In the genomic region with DNA sequence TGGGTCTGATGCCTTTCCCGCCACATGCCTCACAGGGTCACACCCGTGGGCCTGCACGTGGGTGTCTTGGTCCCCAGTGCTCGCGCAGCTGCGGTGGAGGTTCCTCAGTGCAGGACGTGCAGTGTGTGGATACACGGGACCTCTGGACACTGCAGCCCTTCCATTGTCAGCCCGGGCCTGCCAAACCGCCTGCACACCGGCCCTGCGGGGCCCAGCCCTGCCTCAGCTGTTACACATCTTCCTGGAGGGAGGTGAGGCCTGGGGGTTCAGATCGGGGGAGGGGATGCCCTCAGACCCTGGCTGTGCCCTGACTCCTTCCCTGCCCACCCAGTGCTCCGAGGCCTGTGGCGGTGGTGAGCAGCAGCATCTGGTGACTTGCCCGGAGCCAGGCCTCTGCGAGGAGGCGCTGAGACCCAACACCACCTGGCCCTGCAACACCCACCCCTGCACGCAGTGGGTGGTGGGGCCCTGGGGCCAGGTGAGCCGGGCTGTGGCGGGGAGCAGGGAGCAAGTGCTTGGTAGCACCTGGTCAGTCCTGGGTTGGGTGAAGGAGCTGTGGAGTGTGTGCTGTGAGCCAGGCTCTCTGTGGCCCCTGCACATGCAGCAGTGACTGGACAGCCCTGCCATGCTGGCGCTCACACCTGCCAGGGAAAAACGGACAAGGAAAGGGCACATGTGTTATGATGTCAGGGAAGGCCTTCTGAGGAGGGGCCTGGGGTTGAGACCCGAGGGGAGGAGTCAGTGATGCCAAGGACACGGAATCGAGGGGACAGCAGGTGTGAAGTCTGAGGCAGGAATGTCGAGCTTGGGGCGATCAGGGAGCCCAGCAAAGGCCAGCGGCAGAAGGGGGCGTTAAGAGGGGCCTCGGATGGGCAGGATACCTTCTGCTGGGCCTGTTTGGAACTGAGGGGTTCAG, we compare ENCODE assay signal across 19 cellular contexts.
DNase-seq lines count a peak whose midpoint lies in the region; ATAC-seq and TF ChIP-seq lines count a peak whose summit lies in the region.
"Had no signal": no experiment of that assay in that cellular context is flagged by ENCODE, and none has a peak within 500 bp of the region (broad histone marks: within the 10 kb centered on the region; RNA-seq: fewer than 3 reads in every experiment).

No MANE protein-coding gene starts in this region.

- peak overlapping the region; percentile 71 for H3K27ac Mint-ChIP-seq in central memory CD8-positive, alpha-beta T cell (ENCODE audit: low read depth)
- peak overlapping the region; percentile 4 for H3K27ac Mint-ChIP-seq in neural progenitor cell

- no peaks in the 10 kb centered on the region for H3K36me3 ChIP-seq in BLaER1 treated with 17β-estradiol and CSF1 and Interleukin-3, amounts not matched to agents 10 nM and 100 nM
- H3K36me3 ChIP-seq in neural progenitor cell: no peaks in the 10 kb centered on the region
- H3K36me3 ChIP-seq: adrenal gland had no signal

- DNase-seq in NCI-H1417 (lab: John Stamatoyannopoulos, UW): peak in 2 of 3 experiments; percentile 49 to 71
- no peak for DNase-seq in NCI-H1417 treated with DMSO at 0.1 percent for 48 hours (lab: John Stamatoyannopoulos, UW)
- DNase-seq in central memory CD8-positive, alpha-beta T cell (ENCODE audit: low spot score in 2 of 2): no peak
- no peak for DNase-seq in neural progenitor cell (ENCODE audit: low spot score)
- no peak for DNase-seq in NCI-H1694 (lab: John Stamatoyannopoulos, UW)
- DNase-seq in NCI-H82 treated with DMSO at 0.1 percent for 48 hours (lab: John Stamatoyannopoulos, UW; ENCODE audit: unreplicated experiment): no peak
- DNase-seq: activated CD4-positive, CD25-positive, alpha-beta regulatory T cell treated with anti-CD3 and anti-CD28 coated beads, Interleukin-2, amount 50 U/mL, for 72 hours; CD4-positive, CD25-positive, alpha-beta regulatory T cell; central memory CD4-positive, alpha-beta T cell; foreskin melanocyte; naive B cell; NCI-H187 treated with DMSO at 0.1 percent for 48 hours; NCI-H524; PC-9; retina had no signal

- H3F3A ChIP-seq in neural progenitor cell (ENCODE audit: low read depth): no peaks in the 10 kb centered on the region

- peak overlapping the region in 9 of 11 experiments; percentile 78 to 97 (median 89); a peak in 19 of 22 replicates for H3K4me2 ChIP-seq in BLaER1 treated with 17β-estradiol and CSF1 and Interleukin-3, amounts not matched to agents 10 nM and 100 nM
- no peak overlapping the region for H3K4me2 ChIP-seq in neural progenitor cell
- H3K4me2 ChIP-seq: PC-9 had no signal

- peaks cover 4 to 22% (median 14%) of the 10 kb centered on the region in 11 experiments; a peak in 13 of 22 replicates for H4K20me1 ChIP-seq in BLaER1 treated with 17β-estradiol and CSF1 and Interleukin-3, amounts not matched to agents 10 nM and 100 nM
- no peaks in the 10 kb centered on the region for H4K20me1 ChIP-seq in neural progenitor cell (ENCODE audit: low read depth)

- no peaks in the 10 kb centered on the region for H3K9me3 Mint-ChIP-seq in central memory CD8-positive, alpha-beta T cell
- H3K9me3 Mint-ChIP-seq in neural progenitor cell: no peaks in the 10 kb centered on the region
- H3K9me3 Mint-ChIP-seq: naive B cell had no signal

- no peak for TF ChIP-seq CTCF in neural progenitor cell (IDR thresholded peaks at IDR 0.05)

- peaks cover 39 to 94% (median 86%) of the 10 kb centered on the region in 10 experiments for H3K4me1 ChIP-seq in BLaER1 treated with 17β-estradiol and CSF1 and Interleukin-3, amounts not matched to agents 10 nM and 100 nM
- H3K4me1 ChIP-seq in neural progenitor cell: peaks cover 9% of the 10 kb centered on the region

- H2AFZ ChIP-seq in neural progenitor cell (replicated peaks): no peak overlapping the region
- H2AFZ ChIP-seq: PC-9 had no signal

- ATAC-seq in central memory CD8-positive, alpha-beta T cell (replicated peaks; ENCODE audit: extremely low read depth, poor library complexity, severe bottlenecking): no peak
- ATAC-seq in GM21447 (IDR thresholded peaks at IDR 0.05; ENCODE audit: unreplicated experiment): no peak
- ATAC-seq: GM12878 had no signal

- no peak overlapping the region for H3K4me3 Mint-ChIP-seq in central memory CD8-positive, alpha-beta T cell
- H3K4me3 Mint-ChIP-seq in neural progenitor cell: no peak overlapping the region

- peaks cover 7% of the 10 kb centered on the region for H3K27me3 Mint-ChIP-seq in central memory CD8-positive, alpha-beta T cell
- H3K27me3 Mint-ChIP-seq in neural progenitor cell (ENCODE audit: insufficient read depth, low read depth): peaks cover 9% of the 10 kb centered on the region
- H3K27me3 Mint-ChIP-seq: CD4-positive, CD25-positive, alpha-beta regulatory T cell had no signal

- no peaks in the 10 kb centered on the region for H3K9me3 ChIP-seq in BLaER1 treated with 17β-estradiol and CSF1 and Interleukin-3, amounts not matched to agents 10 nM and 100 nM (replicated peaks in 1 of 11)
- no peaks in the 10 kb centered on the region for H3K9me3 ChIP-seq in neural progenitor cell (ENCODE audit: low read depth)
- H3K9me3 ChIP-seq: adrenal gland had no signal

- peaks cover 28% of the 10 kb centered on the region for H3K4me1 Mint-ChIP-seq in central memory CD8-positive, alpha-beta T cell
- peaks cover 26% of the 10 kb centered on the region for H3K4me1 Mint-ChIP-seq in neural progenitor cell

- no peaks in the 10 kb centered on the region for H3K27me3 ChIP-seq in BLaER1 treated with 17β-estradiol and CSF1 and Interleukin-3, amounts not matched to agents 10 nM and 100 nM
- H3K27me3 ChIP-seq in neural progenitor cell: no peaks in the 10 kb centered on the region
- H3K27me3 ChIP-seq: adrenal gland had no signal

- peak overlapping the region in 5 of 11 experiments; percentile 10 to 77 (median 41); a peak in 6 of 22 replicates for H3K9ac ChIP-seq in BLaER1 treated with 17β-estradiol and CSF1 and Interleukin-3, amounts not matched to agents 10 nM and 100 nM
- no peak overlapping the region for H3K9ac ChIP-seq in neural progenitor cell

- no peak overlapping the region for H3K4me3 ChIP-seq in BLaER1 treated with 17β-estradiol and CSF1 and Interleukin-3, amounts not matched to agents 10 nM and 100 nM
- H3K4me3 ChIP-seq in neural progenitor cell: no peak overlapping the region
- H3K4me3 ChIP-seq: adrenal gland, GM12878, PC-9 had no signal

- peak overlapping the region in 4 of 11 experiments; percentile 80 to 87 (median 82); a peak in 7 of 22 replicates for H3K27ac ChIP-seq in BLaER1 treated with 17β-estradiol and CSF1 and Interleukin-3, amounts not matched to agents 10 nM and 100 nM
- no peak overlapping the region for H3K27ac ChIP-seq in neural progenitor cell
- H3K27ac ChIP-seq: adrenal gland, PC-9 had no signal

- H3K36me3 Mint-ChIP-seq in central memory CD8-positive, alpha-beta T cell (ENCODE audit: insufficient read depth): peaks cover 23% of the 10 kb centered on the region
- peaks cover 2% of the 10 kb centered on the region for H3K36me3 Mint-ChIP-seq in neural progenitor cell
- H3K36me3 Mint-ChIP-seq: CD4-positive, CD25-positive, alpha-beta regulatory T cell; naive B cell had no signal

- H3K79me2 ChIP-seq in neural progenitor cell (ENCODE audit: low read depth): no peaks in the 10 kb centered on the region

Comparison
In these comparisons a context has a peak if more than half of its experiments do, and no peak if none do; other contexts are left out.
1. DNase-seq: peak in NCI-H1417 (2 of 3); none in NCI-H1417 treated with DMSO at 0.1 percent for 48 hours (single experiment), central memory CD8-positive, alpha-beta T cell (0 of 2), neural progenitor cell (single experiment), NCI-H1694 (single experiment) and NCI-H82 treated with DMSO at 0.1 percent for 48 hours (single experiment).